In the genomic region with DNA sequence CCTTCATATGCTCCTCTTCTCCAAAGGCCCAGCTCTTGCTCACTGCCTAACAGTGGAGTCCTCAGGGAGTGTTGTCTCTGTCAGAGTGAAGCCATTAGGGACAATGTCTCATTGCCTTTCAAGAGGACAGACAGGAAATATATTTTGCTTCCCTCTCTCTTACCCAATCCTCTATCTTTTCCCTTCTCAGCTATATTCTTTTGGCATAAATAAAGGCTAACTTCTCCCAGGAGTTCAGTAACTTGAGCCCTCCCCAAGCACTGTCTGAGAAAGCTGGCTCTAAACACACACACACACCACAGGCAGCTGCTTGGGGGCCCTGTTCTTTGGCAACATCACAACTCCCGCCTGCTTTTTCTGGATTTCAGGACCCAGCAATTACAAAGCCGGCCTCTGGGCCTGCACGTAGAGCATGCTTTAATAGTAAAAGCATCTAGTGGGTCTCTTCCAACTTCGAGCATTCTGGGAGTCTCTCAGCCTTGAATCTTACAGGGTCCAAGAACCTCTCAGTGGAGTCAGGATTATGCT, we compare ENCODE assay signal across 10 cellular contexts. TPM values are rescaled to one million over a fixed set of nuclear protein-coding genes. Genes with fewer than 3 reads are reported as not detected.
DNase-seq lines count a peak whose midpoint lies in the region; ATAC-seq and TF ChIP-seq lines count a peak whose summit lies in the region.
"Had no signal": no experiment of that assay in that cellular context is flagged by ENCODE, and none has a peak within 500 bp of the region (broad histone marks: within the 10 kb centered on the region; RNA-seq: fewer than 3 reads in every experiment).

No MANE protein-coding gene starts in this region.

- H4K8ac ChIP-seq in IMR-90 (ENCODE audit: low read depth in 2 of 2, low read length in 2 of 2) = peak overlapping the region; percentile 76 to 84; a peak in 3 of 4 replicates

- H3K4me3 ChIP-seq in IMR-90 (ENCODE audit: insufficient read depth, low read depth, low read length) (no peak overlapping the region), left lung (no peak overlapping the region), testis (no peak overlapping the region)

- no peaks in the 10 kb centered on the region for H3K27me3 ChIP-seq in IMR-90 (ENCODE audit: control insufficient read depth, insufficient read depth, low read length)
- H3K27me3 ChIP-seq in left lung = no peaks in the 10 kb centered on the region
- H3K27me3 ChIP-seq in testis = no peaks in the 10 kb centered on the region

- peak overlapping the region; percentile 55; the same call in 1 of the 3 replicates for H2BK15ac ChIP-seq in IMR-90 (ENCODE audit: low read depth, low read length)

- peak; percentile 92 for ATAC-seq in IMR-90 (ENCODE audit: low read depth)
- ATAC-seq in left lung = peak; percentile 70
- no peak for ATAC-seq in HG02610 (IDR thresholded peaks at IDR 0.05; ENCODE audit: unreplicated experiment)

- no peaks in the 10 kb centered on the region for H3K36me3 Mint-ChIP-seq in MCF 10A (ENCODE audit: insufficient read depth, unreplicated experiment)

- no peaks in the 10 kb centered on the region for H3K9me3 Mint-ChIP-seq in MCF 10A (ENCODE audit: unreplicated experiment)

- peak overlapping the region; percentile 87; the same call in 1 of the 2 replicates for H3K27ac ChIP-seq in IMR-90 (ENCODE audit: insufficient read depth, low read length)
- peak overlapping the region in 1 of 2 donors; percentile 9 for H3K27ac ChIP-seq in left lung
- H3K27ac ChIP-seq in testis = no peak overlapping the region

- H2BK5ac ChIP-seq in IMR-90 (ENCODE audit: low read depth, low read length, poor library complexity, severe bottlenecking) = peak overlapping the region; percentile 79

- dilution Hi-C loops in IMR-90 (cut with HindIII; ENCODE audit: low sequenced_read_pairs, unreplicated experiment) = no loop called here

- no peaks in the 10 kb centered on the region for H4K20me1 ChIP-seq in IMR-90 (ENCODE audit: insufficient read depth, low read length)

- peak overlapping the region; percentile 62 for H3K4me2 ChIP-seq in IMR-90 (ENCODE audit: low read depth, low read length)

- peaks cover 15% of the 10 kb centered on the region for H3K4me1 Mint-ChIP-seq in MCF 10A (ENCODE audit: insufficient read depth, unreplicated experiment)

- H2AK9ac ChIP-seq in IMR-90 (replicated peaks; ENCODE audit: low read depth, low read length, poor library complexity) = no peak overlapping the region

- H2AK5ac ChIP-seq in IMR-90 (ENCODE audit: low read depth, low read length) = peak overlapping the region; percentile 48; the same call in 1 of the 2 replicates

- peak overlapping the region; percentile 77 for H2AFZ ChIP-seq in IMR-90 (replicated peaks; ENCODE audit: low read length, poor library complexity)

- TF ChIP-seq CTCF in IMR-90 (conservative IDR thresholded peaks at IDR 0.05; ENCODE audit: low read depth, low read length) = no peak
- TF ChIP-seq CTCF in MCF 10A (IDR thresholded peaks at IDR 0.05; ENCODE audit: unreplicated experiment) = no peak
- no peak for TF ChIP-seq CTCF in left lung (IDR thresholded peaks at IDR 0.05)
- no peak for TF ChIP-seq CTCF in testis (IDR thresholded peaks at IDR 0.05)

- peak overlapping the region; percentile 77 for H3K4ac ChIP-seq in IMR-90 (ENCODE audit: low read depth, low read length)

- H4K91ac ChIP-seq in IMR-90 (ENCODE audit: insufficient read depth, low read depth, low read length) = peak overlapping the region; percentile 70; the same call in 1 of the 2 replicates

- peaks cover 7% of the 10 kb centered on the region; the same call in 1 of the 2 replicates for H3K9me1 ChIP-seq in IMR-90 (ENCODE audit: insufficient read depth, low read length)

- H3K36me3 ChIP-seq in IMR-90 (ENCODE audit: control insufficient read depth, insufficient read depth, low read length) = no peaks in the 10 kb centered on the region
- H3K36me3 ChIP-seq in left lung = no peaks in the 10 kb centered on the region
- no peaks in the 10 kb centered on the region for H3K36me3 ChIP-seq in testis (ENCODE audit: low read depth, missing control alignments)

- peak overlapping the region; percentile 49 for H3K9ac ChIP-seq in IMR-90 (ENCODE audit: low read depth, low read length)

- no peak overlapping the region for H3K27ac Mint-ChIP-seq in MCF 10A (ENCODE audit: low read depth, unreplicated experiment)

- WGBS in IMR-90 (ENCODE audit: extremely low coverage in 2 of 2, insufficient read length in 1 of 2), 2 experiments = no CpG with 5 or more reads among the region's 4 CpGs
- WGBS in testis, 2 donors = 37 to 53% methylated on average over 4 of the region's 4 CpGs

- H3K79me1 ChIP-seq in IMR-90 (ENCODE audit: low read depth in 1 of 2, low read length in 2 of 2) = no peaks in the 10 kb centered on the region

- intact Hi-C loops in IMR-90 (cut with micrococcal nuclease) (no loop called here), MCF 10A (cut with micrococcal nuclease) (no loop called here), left lung (cut with DNase I) (no loop called here), testis (cut with DNase I; ENCODE audit: low total_unique reads) (no loop called here)

- no peaks in the 10 kb centered on the region for H3K27me3 Mint-ChIP-seq in MCF 10A (ENCODE audit: insufficient read depth, unreplicated experiment)

- peaks cover 13% of the 10 kb centered on the region for H3K4me1 ChIP-seq in IMR-90 (ENCODE audit: control insufficient read depth, insufficient read depth, low read length)
- peaks cover 0 to 10% of the 10 kb centered on the region in 2 donors for H3K4me1 ChIP-seq in left lung
- peaks cover 11% of the 10 kb centered on the region for H3K4me1 ChIP-seq in testis

- H4K5ac ChIP-seq in IMR-90 (ENCODE audit: low read depth, low read length) = peak overlapping the region; percentile 74

- H2BK120ac ChIP-seq in IMR-90 (ENCODE audit: low read depth, low read length) = peak overlapping the region; percentile 74

- H3K4me3 Mint-ChIP-seq in MCF 10A (ENCODE audit: unreplicated experiment) = no peak overlapping the region

- H2BK20ac ChIP-seq in IMR-90 (ENCODE audit: low read depth, low read length) = peak overlapping the region; percentile 45

- no peaks in the 10 kb centered on the region for H3K9me3 ChIP-seq in IMR-90 (ENCODE audit: control insufficient read depth, insufficient read depth, low read length)
- H3K9me3 ChIP-seq in left lung = no peaks in the 10 kb centered on the region
- no peaks in the 10 kb centered on the region for H3K9me3 ChIP-seq in testis

- H3K18ac ChIP-seq in IMR-90 (ENCODE audit: low read depth, low read length) = peak overlapping the region; percentile 83

- CTCF ChIA-PET in IMR-90 (lab: Yijun Ruan, JAX) = interaction anchor here (0.9 to 1.4 kb wide), 3 partner anchors 8 to 40 kb away, joined by 3 read pairs; no protein-coding TSS in a partner anchor
- CTCF ChIA-PET in MCF 10A (lab: Yijun Ruan, JAX) = interaction anchor here (1.5 kb wide), 1 partner anchor 109 kb away, joined by 5 read pairs; no protein-coding TSS in a partner anchor

- peak overlapping the region; percentile 7; the same call in 1 of the 2 replicates for H3K23ac ChIP-seq in IMR-90 (ENCODE audit: low read depth, low read length)

- POLR2A ChIA-PET in IMR-90 (lab: Charles Lee; ENCODE audit: unreplicated experiment) = interaction anchor here (0.7 kb wide), 2 partner anchors 9 to 35 kb away, joined by 3 to 4 read pairs; no protein-coding TSS in a partner anchor
- POLR2A ChIA-PET in MCF 10A (lab: Yijun Ruan, JAX) = interaction anchor here (0.6 kb wide), 2 partner anchors 22 to 1459 kb away, joined by 3 to 4 read pairs; no protein-coding TSS in a partner anchor

- H3K14ac ChIP-seq in IMR-90 (replicated peaks; ENCODE audit: low read depth, low read length) = peak overlapping the region; percentile 73

- BruUV-seq in IMR-90 (replicated peaks; lab: Mats Ljungman, UMichigan) (no TSS peak), MCF 10A (replicated peaks; lab: Mats Ljungman, UMichigan) (no TSS peak)

- DNase-seq in IMR-90 = peak; percentile 96
- DNase-seq in MCF 10A (ENCODE audit: unreplicated experiment) = peak; percentile 23
- DNase-seq in left lung = peak in 1 of 2 donors; percentile 54
- DNase-seq in testis = peak; percentile 77
- DNase-seq in HUDEP-2 (lab: John Stamatoyannopoulos, UW; ENCODE audit: unreplicated experiment in 76 of 76) = no peak
- no peak for DNase-seq in NCI-H2081 treated with DMSO at 0.1 percent for 48 hours (lab: John Stamatoyannopoulos, UW)
- DNase-seq in NCI-H2196 (lab: John Stamatoyannopoulos, UW; ENCODE audit: unreplicated experiment) = no peak
- DNase-seq: midbrain; NK-92 treated with Interleukin-12 subunit alpha and Interleukin-12 subunit beta, amount 100 ng/mL, for 24 hours had no signal

- H3K56ac ChIP-seq in IMR-90 (ENCODE audit: extremely low read depth, insufficient read depth, low read length) = peak overlapping the region; percentile 58; the same call in 1 of the 2 replicates

- no peak for TF ChIP-seq RAD21 in IMR-90 (IDR thresholded peaks at IDR 0.05; ENCODE audit: low read length)

- in situ Hi-C loops in IMR-90 (cut with MboI; ENCODE audit: low sequenced_read_pairs) = no loop called here

- TF ChIP-seq POLR2A in IMR-90 (IDR thresholded peaks at IDR 0.05; ENCODE audit: low read depth, low read length) (no peak), testis (IDR thresholded peaks at IDR 0.05) (no peak)

TF ChIP-seq in IMR-90, 13 proteins besides CTCF, POLR2A, EP300 and RAD21:
- TF ChIP-seq CEBPB (IDR thresholded peaks at IDR 0.05; ENCODE audit: low read depth, low read length) = peak; percentile 49; the same call in 1 of the 2 replicates
- peak; percentile 67; the same call in 1 of the 2 replicates for TF ChIP-seq MAZ (IDR thresholded peaks at IDR 0.05; ENCODE audit: borderline replicate concordance, low read depth, low read length)
- TF ChIP-seq MXI1 (IDR thresholded peaks at IDR 0.05; ENCODE audit: borderline replicate concordance, low read depth, low read length) = peak; percentile 13; the same call in 1 of the 2 replicates
- no peak for TF ChIP-seq CHD1 (IDR thresholded peaks at IDR 0.05; ENCODE audit: low read depth, low read length)

RNA-seq across cellular contexts. Expression of gene LAMA4, which starts 34.7 kb away (rescaled TPM):
- total RNA-seq in IMR-90 (2012; rRNA removed) (29.7 and 35.8 TPM in 2 replicates), MCF 10A (2022) (0.72 TPM in 1 of 2 replicates, not detected in the other), left lung (100 to 1,000 TPM in 1 of 2 donors, 10 to 100 TPM in 1; 87.5 to 152 TPM), testis (10 to 100 TPM; 49.2 to 61.0 TPM)
- polyA plus RNA-seq in IMR-90 (2012; rRNA removed) (28.9 and 33.9 TPM in 2 replicates), testis (ENCODE audit: insufficient read depth, low read depth, low replicate concordance) (37.6 TPM)
- 51.0 and 61.1 TPM in 2 replicates for polyA plus RNA-seq in IMR-90 (2012; cell fraction: cytosol; rRNA removed)
- 36.2 and 63.2 TPM in 2 replicates for polyA plus RNA-seq in IMR-90 (2012; cell fraction: nucleus; rRNA removed; ENCODE audit: low replicate concordance)

RNA-seq across cellular contexts. Expression of gene RFPL4B, which starts 58.0 kb away (rescaled TPM):
- not detected in 2 replicates for total RNA-seq in IMR-90 (2012; rRNA removed)
- not detected in 2 replicates for polyA plus RNA-seq in IMR-90 (2012; rRNA removed)
- polyA plus RNA-seq in IMR-90 (2012; cell fraction: cytosol; rRNA removed) = not detected in 2 replicates
- not detected in 2 replicates for polyA plus RNA-seq in IMR-90 (2012; cell fraction: nucleus; rRNA removed; ENCODE audit: low replicate concordance)
- total RNA-seq in MCF 10A (2022) = not detected in 2 replicates
- total RNA-seq in left lung = not detected
- 1 to 10 TPM; 2.1 to 3.8 TPM for total RNA-seq in testis
- 2.4 TPM for polyA plus RNA-seq in testis (ENCODE audit: insufficient read depth, low read depth, low replicate concordance)

Comparison
In these comparisons a context has a peak if more than half of its experiments do, and no peak if none do; other contexts are left out.
1. DNase-seq: peak in IMR-90 (single experiment), MCF 10A (single experiment) and testis (single experiment); none in HUDEP-2 (0 of 76), NCI-H2081 treated with DMSO at 0.1 percent for 48 hours (single experiment) and NCI-H2196 (single experiment).
2. RNA of gene LAMA4, which starts 34.7 kb away (total RNA-seq): 87.5 to 152 TPM in left lung, 49.2 to 61.0 TPM in testis and 29.7 to 35.8 TPM in IMR-90; 0.72 TPM in MCF 10A; every median in the first group is over 10 times any median in the second.